ENCODE assay signal across 12 cellular contexts in the genomic region with DNA sequence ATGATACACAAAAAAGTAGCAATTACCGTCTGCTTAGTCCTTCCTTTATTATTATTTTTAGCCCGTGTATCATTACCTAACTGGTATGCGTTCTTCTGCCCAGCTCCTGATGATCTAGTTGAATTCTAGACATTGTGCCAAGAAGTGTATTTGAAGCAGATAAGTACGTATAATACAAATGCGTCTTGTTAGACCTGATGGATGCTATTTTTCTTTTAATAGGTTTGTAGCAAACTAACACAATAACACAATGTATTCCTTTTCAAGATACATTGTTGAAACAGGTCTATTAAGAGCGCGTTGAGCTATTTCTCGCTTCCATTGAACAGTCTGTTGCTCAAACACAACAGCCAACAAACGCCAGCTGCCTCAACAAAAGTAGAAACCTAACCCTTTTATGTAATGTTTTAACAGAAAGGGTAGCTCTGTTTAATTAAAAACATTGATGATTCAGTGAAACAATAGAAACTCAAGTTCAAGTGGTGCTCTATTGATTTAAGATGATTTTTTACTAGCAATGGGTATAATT. TPM values are rescaled to one million over a fixed set of nuclear protein-coding genes. Genes with fewer than 3 reads are reported as not detected.
DNase-seq lines count a peak whose midpoint lies in the region; ATAC-seq and TF ChIP-seq lines count a peak whose summit lies in the region.
"Had no signal": no experiment of that assay in that cellular context is flagged by ENCODE, and none has a peak within 500 bp of the region (broad histone marks: within the 10 kb centered on the region; RNA-seq: fewer than 3 reads in every experiment).

No MANE protein-coding gene starts in this region.

- H3K9me3 ChIP-seq in naive thymus-derived CD4-positive, alpha-beta T cell (ENCODE audit: control insufficient read depth in 2 of 3, low read length in 3 of 3) = no peaks in the 10 kb centered on the region
- no peaks in the 10 kb centered on the region for H3K9me3 ChIP-seq in Karpas-422 (ENCODE audit: low read length)
- H3K9me3 ChIP-seq: breast epithelium had no signal

- H3K4me2 ChIP-seq in Karpas-422 (ENCODE audit: low read depth, low read length, poor library complexity, severe bottlenecking) = no peak overlapping the region

- H3K27ac ChIP-seq in naive thymus-derived CD4-positive, alpha-beta T cell (ENCODE audit: low read depth, low read length) = no peak overlapping the region
- H3K27ac ChIP-seq in Karpas-422 (ENCODE audit: low read length) = no peak overlapping the region
- H3K27ac ChIP-seq: breast epithelium had no signal

- no peaks in the 10 kb centered on the region for H3K36me3 ChIP-seq in naive thymus-derived CD4-positive, alpha-beta T cell (ENCODE audit: control insufficient read depth in 2 of 3, insufficient read depth in 3 of 3, low read length in 3 of 3)
- H3K36me3 ChIP-seq in Karpas-422 (ENCODE audit: insufficient read depth, low read length) = no peaks in the 10 kb centered on the region
- H3K36me3 ChIP-seq: breast epithelium had no signal

- no peaks in the 10 kb centered on the region for H3K9me2 ChIP-seq in Karpas-422 (replicated peaks; ENCODE audit: insufficient read depth, low read length)

- no peaks in the 10 kb centered on the region for H4K20me1 ChIP-seq in Karpas-422 (ENCODE audit: insufficient read depth, low read depth, low read length)

- ATAC-seq in naive thymus-derived CD4-positive, alpha-beta T cell = no peak
- no peak for ATAC-seq in GM21390 (IDR thresholded peaks at IDR 0.05; ENCODE audit: unreplicated experiment)

- peaks cover 81 to 87% (median 84%) of the 10 kb centered on the region in 5 donors for H3K27me3 Mint-ChIP-seq in naive thymus-derived CD4-positive, alpha-beta T cell

- H3K4me3 Mint-ChIP-seq in naive thymus-derived CD4-positive, alpha-beta T cell = peak overlapping the region in 6 of 10 donors; percentile 12 to 33 (median 20)

- in situ Hi-C loops in astrocyte of the spinal cord (cut with HindIII; ENCODE audit: low sequenced_read_pairs) = no loop called here

- no peaks in the 10 kb centered on the region for H3K79me2 ChIP-seq in Karpas-422 (ENCODE audit: low read length)

- H3K4me1 ChIP-seq in naive thymus-derived CD4-positive, alpha-beta T cell (ENCODE audit: control insufficient read depth in 2 of 2, insufficient read depth in 2 of 2, low read length in 2 of 2) = no peaks in the 10 kb centered on the region
- H3K4me1 ChIP-seq in Karpas-422 (ENCODE audit: low read length) = peaks cover 17% of the 10 kb centered on the region
- H3K4me1 ChIP-seq: breast epithelium had no signal

- no peak overlapping the region for H3K9ac ChIP-seq in Karpas-422 (ENCODE audit: low read length)

- H3K4me3 ChIP-seq in astrocyte of the spinal cord (ENCODE audit: low read depth, low read length) (peak overlapping the region; percentile 20), Karpas-422 (ENCODE audit: low read length) (no peak overlapping the region)
- no peak overlapping the region for H3K4me3 ChIP-seq in naive thymus-derived CD4-positive, alpha-beta T cell (ENCODE audit: low read length)
- H3K4me3 ChIP-seq: breast epithelium had no signal

- H3K27me3 ChIP-seq in naive thymus-derived CD4-positive, alpha-beta T cell (ENCODE audit: control insufficient read depth in 2 of 2, insufficient read depth in 2 of 2, low read length in 2 of 2) = peaks cover 39 to 63% of the 10 kb centered on the region in 2 donors
- no peaks in the 10 kb centered on the region for H3K27me3 ChIP-seq in Karpas-422 (ENCODE audit: low read length)

- CTCF ChIA-PET in naive thymus-derived CD4-positive, alpha-beta T cell (lab: Charles Lee) = interaction anchor here (0.7 to 0.9 kb wide), 2 partner anchors 13 to 344 kb away, joined by 3 to 5 read pairs; no protein-coding TSS in a partner anchor

- POLR2A ChIA-PET in naive thymus-derived CD4-positive, alpha-beta T cell (lab: Charles Lee) = interaction anchor here (0.6 to 1.6 kb wide), 5 partner anchors 10 to 90 kb away, joined by 3 to 6 read pairs (median 3); no protein-coding TSS in a partner anchor

- H2AFZ ChIP-seq in Karpas-422 (ENCODE audit: low read length) = no peak overlapping the region

- intact Hi-C loops in naive thymus-derived CD4-positive, alpha-beta T cell (cut with micrococcal nuclease) = loop anchor here (5.0 to 10.0 kb wide), 2 partner anchors 34 to 399 kb away; no protein-coding TSS in a partner anchor

- peaks cover 0 to 21% (median 3%) of the 10 kb centered on the region in 5 donors for H3K36me3 Mint-ChIP-seq in naive thymus-derived CD4-positive, alpha-beta T cell

- peaks cover 0 to 25% (median 11%) of the 10 kb centered on the region in 7 donors for H3K4me1 Mint-ChIP-seq in naive thymus-derived CD4-positive, alpha-beta T cell

- H3K9me3 Mint-ChIP-seq in naive thymus-derived CD4-positive, alpha-beta T cell = peaks cover 0 to 60% (median 30%) of the 10 kb centered on the region in 11 donors

- DNase-seq in GM10266 (ENCODE audit: extremely low spot score) (peak; percentile 5), NCI-H1092 (lab: John Stamatoyannopoulos, UW) (peak; percentile 77), astrocyte of the spinal cord (ENCODE audit: low read depth, low spot score) (peak; percentile 69), AG20443 (ENCODE audit: low spot score) (no peak), Karpas-422 (no peak)
- DNase-seq in naive thymus-derived CD4-positive, alpha-beta T cell = peak in 1 of 9 donors; percentile 26
- DNase-seq: MM.1S; stimulated activated CD4-positive, alpha-beta T cell treated with anti-CD3 and anti-CD28 coated beads, Interleukin-15, amount 100 ng/mL, for 24 hours; T1000 had no signal

- TF ChIP-seq CTCF in GM10266 (IDR thresholded peaks at IDR 0.05; ENCODE audit: control insufficient read depth, insufficient read depth, low read depth, missing control alignments) (no peak), astrocyte of the spinal cord (IDR thresholded peaks at IDR 0.05; ENCODE audit: low read depth, low read length) (no peak)

- peak overlapping the region in 6 of 9 donors; percentile 22 to 81 (median 56) for H3K27ac Mint-ChIP-seq in naive thymus-derived CD4-positive, alpha-beta T cell

RNA-seq across cellular contexts. Expression of gene ZIC2, which starts 14.7 kb away (rescaled TPM):
- total RNA-seq in naive thymus-derived CD4-positive, alpha-beta T cell = under 1 TPM in 1 of 5 experiments, not detected in 4; 0.51 TPM
- not detected for polyA plus RNA-seq in naive thymus-derived CD4-positive, alpha-beta T cell
- not detected in 2 replicates for total RNA-seq in Karpas-422 (2014; rRNA removed; shearing (Covaris generic); ENCODE audit: low replicate concordance)
- polyA plus RNA-seq: keratinocyte had no signal

RNA-seq across cellular contexts. Expression of gene ZIC5, which starts 24.7 kb away (rescaled TPM):
- total RNA-seq in naive thymus-derived CD4-positive, alpha-beta T cell = not detected
- not detected for polyA plus RNA-seq in naive thymus-derived CD4-positive, alpha-beta T cell
- total RNA-seq in Karpas-422 (2014; rRNA removed; shearing (Covaris generic); ENCODE audit: low replicate concordance) = not detected in 2 replicates
- total RNA-seq: breast epithelium had no signal
- polyA plus RNA-seq: keratinocyte had no signal

Comparison
In these comparisons a context has a peak if more than half of its experiments do, and no peak if none do; other contexts are left out.
1. DNase-seq: peak in GM10266 (single experiment), NCI-H1092 (single experiment) and astrocyte of the spinal cord (single experiment); none in AG20443 (single experiment) and Karpas-422 (single experiment).